ENCODE assay signal across 9 cellular contexts in genomic region chr3:106332884-106333283, GRCh38.
DNase-seq lines count a peak whose midpoint lies in the region; ATAC-seq and TF ChIP-seq lines count a peak whose summit lies in the region.
"Had no signal": no experiment of that assay in that cellular context is flagged by ENCODE, and none has a peak within 500 bp of the region (broad histone marks: within the 10 kb centered on the region; RNA-seq: fewer than 3 reads in every experiment).

No MANE protein-coding gene starts in this region.

- 84 to 96% (median 91%) methylated on average over 2 of the region's 2 CpGs for WGBS in heart left ventricle, 4 donors

- POLR2A ChIA-PET in HEK293T (lab: Yijun Ruan, JAX), result no interaction called here

- no peak overlapping the region for H3K27ac ChIP-seq in heart left ventricle

- CTCF ChIA-PET in HEK293T (lab: Yijun Ruan, JAX), result no interaction called here

- peak overlapping the region; percentile 98 for H3K27ac Mint-ChIP-seq in activated T-helper 17 cell treated with anti-CD3 and anti-CD28 coated beads, Interleukin-2, amount 50 U/mL, for 72 hours
- H3K27ac Mint-ChIP-seq: activated B cell treated with CpG ODN at 0.5 μM for 24 hours had no signal

- ATAC-seq in GM19395 (IDR thresholded peaks at IDR 0.05; ENCODE audit: unreplicated experiment) (peak; percentile 56), HG03064 (IDR thresholded peaks at IDR 0.05; ENCODE audit: low read depth, unreplicated experiment) (peak; percentile 38), heart left ventricle (no peak), left ventricle myocardium superior (no peak)
- peak; percentile 71 for ATAC-seq in activated T-helper 17 cell treated with anti-CD3 and anti-CD28 coated beads, Interleukin-2, amount 50 U/mL, for 72 hours (replicated peaks)

- H3K36me3 ChIP-seq in heart left ventricle, result no peaks in the 10 kb centered on the region

- H3K27me3 Mint-ChIP-seq in activated T-helper 17 cell treated with anti-CD3 and anti-CD28 coated beads, Interleukin-2, amount 50 U/mL, for 72 hours, result no peaks in the 10 kb centered on the region
- H3K27me3 Mint-ChIP-seq: activated B cell treated with CpG ODN at 0.5 μM for 24 hours had no signal

- no peak overlapping the region for H3K4me3 ChIP-seq in heart left ventricle

- TF ChIP-seq POLR2A in heart left ventricle (IDR thresholded peaks at IDR 0.05), result no peak

- H3K9me3 ChIP-seq in heart left ventricle, result no peaks in the 10 kb centered on the region

- DNase-seq in stimulated activated CD4-positive, alpha-beta T cell treated with anti-CD3 and anti-CD28 coated beads, TNF-alpha, amount 100 ng/mL, for 24 hours (ENCODE audit: low read depth in 3 of 3), result peak; percentile 22 to 64 (median 28)
- no peak for DNase-seq in HEK293T (ENCODE audit: extremely low spot score)
- no peak for DNase-seq in heart left ventricle
- DNase-seq in NCI-H345 (lab: John Stamatoyannopoulos, UW), result no peak
- no peak for DNase-seq in left ventricle myocardium superior
- DNase-seq: activated B cell treated with CpG ODN at 0.5 μM for 24 hours had no signal

- H3K4me1 ChIP-seq in heart left ventricle, result peaks cover 0 to 2% (median 0%) of the 10 kb centered on the region in 12 donors

- H3K9me3 Mint-ChIP-seq in activated T-helper 17 cell treated with anti-CD3 and anti-CD28 coated beads, Interleukin-2, amount 50 U/mL, for 72 hours, result peaks cover 2% of the 10 kb centered on the region

- H3K36me3 Mint-ChIP-seq in activated T-helper 17 cell treated with anti-CD3 and anti-CD28 coated beads, Interleukin-2, amount 50 U/mL, for 72 hours (ENCODE audit: low read depth), result peaks cover 12% of the 10 kb centered on the region

- intact Hi-C loops in heart left ventricle (cut with DNase I), result no loop called here
- intact Hi-C loops in left ventricle myocardium superior (cut with micrococcal nuclease), result loop anchor here (10.0 kb wide), 1 partner anchor 532 kb away; no protein-coding TSS in a partner anchor

- H3K4me3 Mint-ChIP-seq in activated T-helper 17 cell treated with anti-CD3 and anti-CD28 coated beads, Interleukin-2, amount 50 U/mL, for 72 hours, result peak overlapping the region; percentile 88
- H3K4me3 Mint-ChIP-seq: activated B cell treated with CpG ODN at 0.5 μM for 24 hours had no signal

- TF ChIP-seq CTCF in heart left ventricle (IDR thresholded peaks at IDR 0.05), result no peak

- H3K27me3 ChIP-seq in heart left ventricle, result no peaks in the 10 kb centered on the region

- H3K4me1 Mint-ChIP-seq in activated T-helper 17 cell treated with anti-CD3 and anti-CD28 coated beads, Interleukin-2, amount 50 U/mL, for 72 hours, result peaks cover 53% of the 10 kb centered on the region

TF ChIP-seq in HEK293T, 16 proteins besides CTCF, POLR2A, EP300 and RAD21:
- TF ChIP-seq SP1 (IDR thresholded peaks at IDR 0.05) (no peak), ARNT (IDR thresholded peaks at IDR 0.05) (no peak), BHLHE40 (IDR thresholded peaks at IDR 0.05; ENCODE audit: borderline replicate concordance) (no peak), LEF1 (IDR thresholded peaks at IDR 0.05; ENCODE audit: borderline replicate concordance) (no peak), FOXK2 (IDR thresholded peaks at IDR 0.05) (no peak), FOXA1 (IDR thresholded peaks at IDR 0.05) (no peak), FOXM1 (IDR thresholded peaks at IDR 0.05; ENCODE audit: borderline replicate concordance) (no peak), SUZ12 (IDR thresholded peaks at IDR 0.05) (no peak), NFRKB (IDR thresholded peaks at IDR 0.05) (no peak), PKNOX1 (IDR thresholded peaks at IDR 0.05) (no peak), TARDBP (IDR thresholded peaks at IDR 0.05) (no peak)

Comparison
In these comparisons a context has a peak if more than half of its experiments do, and no peak if none do; other contexts are left out.
1. ATAC-seq: peak in GM19395 (single experiment), HG03064 (single experiment) and activated T-helper 17 cell treated with anti-CD3 and anti-CD28 coated beads, Interleukin-2, amount 50 U/mL, for 72 hours (single experiment); none in heart left ventricle (0 of 4) and left ventricle myocardium superior (single experiment).
2. DNase-seq: peak in stimulated activated CD4-positive, alpha-beta T cell treated with anti-CD3 and anti-CD28 coated beads, TNF-alpha, amount 100 ng/mL, for 24 hours (3 of 3); none in HEK293T (single experiment), heart left ventricle (0 of 5), NCI-H345 (single experiment) and left ventricle myocardium superior (single experiment).